Comparison of ENCODE assay signal across 6 cellular contexts in genomic region chr2:65339648-65340047, GRCh38.
"Had no signal": no experiment of that assay in that cellular context is flagged by ENCODE, and none has a peak within 500 bp of the region (broad histone marks: within the 10 kb centered on the region; RNA-seq: fewer than 3 reads in every experiment).

No MANE protein-coding gene starts in this region.

- H3K4me3 ChIP-seq: GM23338 had no signal

- FAIRE-seq: H1, HTR-8/SVneo had no signal

- DNase-seq: H9, HCEC 1CT, KBM-7 had no signal

- H2AFZ ChIP-seq: GM23338 had no signal

- ATAC-seq: GM23338 had no signal

- H3K4me2 ChIP-seq: GM23338 had no signal
